31 cellular contexts compared by ENCODE assay signal in genomic region chr5:97495301-97495700, GRCh38.
"Had no signal": no experiment of that assay in that cellular context is flagged by ENCODE, and none has a peak within 500 bp of the region (broad histone marks: within the 10 kb centered on the region; RNA-seq: fewer than 3 reads in every experiment).

No MANE protein-coding gene starts in this region.

- H3K4me1 ChIP-seq: ascending aorta, Peyer's patch had no signal

- H3K27ac ChIP-seq: ascending aorta, cardiac muscle cell, Peyer's patch, RWPE1, SK-N-MC, WERI-Rb-1 had no signal

- DNase-seq: activated CD4-positive, alpha-beta T cell treated with anti-CD3 and anti-CD28 coated beads, Interleukin-2, amount 10 ng/mL, durations not matched to agents 24 days and 14 days; activated CD4-positive, alpha-beta T cell treated with anti-CD3 and anti-CD28 coated beads, Interleukin-2, amount 50 U/mL, for 4 hours; activated CD8-positive, alpha-beta T cell treated with anti-CD3 and anti-CD28 coated beads for 36 hours; activated effector memory CD4-positive, alpha-beta T cell treated with anti-CD3 and anti-CD28 coated beads, Interleukin-2, amount 50 U/mL, for 16 hours; activated naive CD4-positive, alpha-beta T cell; activated naive CD4-positive, alpha-beta T cell treated with anti-CD3 and anti-CD28 coated beads, Interleukin-2, amount 50 U/mL, for 16 hours; activated naive CD8-positive, alpha-beta T cell treated with anti-CD3 and anti-CD28 coated beads for 36 hours; activated T-cell treated with anti-CD3 and anti-CD28 coated beads, Interleukin-2, amount 50 U/mL, for 1 hour; activated T-cell treated with anti-CD3 and anti-CD28 coated beads, Interleukin-2, amount 50 U/mL, for 72 hours; amygdala; Karpas-422; KBM-7; NCI-H1105 treated with DMSO at 0.1 percent for 48 hours; NCI-H1436; NCI-H1694; NCI-H1930; NCI-H2081 treated with DMSO at 0.1 percent for 48 hours; NCI-H345; NCI-H524 treated with DMSO at 0.1 percent for 48 hours; NCI-H748 treated with DMSO at 0.1 percent for 48 hours; PC-3; Peyer's patch; SIG-M5; T1000; WERI-Rb-1 had no signal

- H3K36me3 ChIP-seq: ascending aorta, cardiac muscle cell, Peyer's patch, WERI-Rb-1 had no signal

- ATAC-seq: activated CD8-positive, alpha-beta T cell treated with anti-CD3 and anti-CD28 coated beads for 36 hours; activated T-cell treated with anti-CD3 and anti-CD28 coated beads, Interleukin-2, amount 50 U/mL, for 72 hours; activated T-helper 17 cell treated with anti-CD3 and anti-CD28 coated beads, Interleukin-2, amount 50 U/mL, for 72 hours; PC-3; Right ventricle myocardium inferior had no signal

- H3K27me3 ChIP-seq: ascending aorta, cardiac muscle cell, Peyer's patch had no signal

- H3K4me3 ChIP-seq: ascending aorta, cardiac muscle cell, Peyer's patch, SK-N-MC had no signal

- H3K9me3 ChIP-seq: ascending aorta, Peyer's patch had no signal
